Comparison of ENCODE assay signal across 16 cellular contexts in the genomic region with DNA sequence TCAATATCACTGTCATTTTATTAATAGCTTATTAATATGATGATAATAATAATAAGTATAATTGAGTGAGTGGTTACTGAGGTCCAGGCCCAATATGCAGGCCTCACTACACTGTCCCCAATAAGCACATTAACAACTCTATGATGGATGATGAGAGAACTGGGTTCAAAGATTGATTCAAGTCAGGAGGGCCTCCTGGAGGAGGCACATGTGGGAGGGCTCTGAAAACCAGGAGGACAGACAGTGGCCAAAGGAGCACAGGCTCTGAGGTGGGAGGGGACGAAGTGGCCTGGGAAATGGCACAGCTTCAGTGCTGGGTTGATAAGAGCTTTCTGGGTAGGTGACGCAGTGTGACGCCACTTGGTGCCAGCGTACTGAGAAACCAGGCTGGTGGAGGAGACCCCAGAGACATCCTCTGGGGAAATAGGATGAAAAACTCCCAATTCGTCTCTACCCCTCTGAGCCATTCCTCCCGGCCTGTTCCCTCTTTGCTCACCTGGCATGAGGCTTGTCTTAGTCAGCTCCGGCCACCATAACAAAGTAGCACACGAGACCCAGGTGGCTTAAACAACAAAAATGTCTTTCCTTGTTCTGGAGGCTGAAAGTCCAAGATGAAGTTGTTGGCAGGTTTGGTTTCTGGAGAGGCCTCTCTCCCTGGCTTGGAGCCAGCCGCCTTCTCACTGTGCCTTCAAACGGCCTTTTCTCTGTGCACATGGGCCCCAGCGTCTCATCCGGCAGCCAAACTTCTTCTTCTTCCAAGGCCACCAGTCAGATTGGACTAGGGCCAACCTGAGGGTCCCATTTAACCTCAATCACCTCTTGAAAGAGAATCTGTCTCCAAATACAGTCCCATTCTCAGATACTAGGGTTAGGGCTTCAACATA.
"Had no signal": no experiment of that assay in that cellular context is flagged by ENCODE, and none has a peak within 500 bp of the region (broad histone marks: within the 10 kb centered on the region; RNA-seq: fewer than 3 reads in every experiment).

No MANE protein-coding gene starts in this region.

- H3K4me3 ChIP-seq: esophagus squamous epithelium, left ventricle myocardium inferior, sigmoid colon, tibial nerve, vagina had no signal

- H3K27me3 Mint-ChIP-seq: natural killer cell treated with Interleukin-12 subunit alpha and Interleukin-12 subunit beta and Interleukin-15 and Interleukin-18, amount 100 ng/mL, for 72 hours; stimulated activated naive CD8-positive, alpha-beta T cell treated with anti-CD3 and anti-CD28 coated beads, Interleukin-15, Interleukin-2, amounts not matched to agents 100 ng/mL and 50 ng/mL, for 24 hours had no signal

- H3K4me1 ChIP-seq: esophagus squamous epithelium, left ventricle myocardium inferior, sigmoid colon, tibial nerve, vagina had no signal

- H3K4me3 Mint-ChIP-seq: natural killer cell treated with Interleukin-12 subunit alpha and Interleukin-12 subunit beta and Interleukin-15 and Interleukin-18, amount 100 ng/mL, for 72 hours; stimulated activated naive CD8-positive, alpha-beta T cell treated with anti-CD3 and anti-CD28 coated beads, Interleukin-15, Interleukin-2, amounts not matched to agents 100 ng/mL and 50 ng/mL, for 24 hours; T-helper 17 cell had no signal

- H3K36me3 Mint-ChIP-seq: activated naive CD4-positive, alpha-beta T cell treated with anti-CD3 and anti-CD28 coated beads, Interleukin-2, amount 50 U/mL, for 72 hours; natural killer cell treated with Interleukin-12 subunit alpha and Interleukin-12 subunit beta and Interleukin-15 and Interleukin-18, amount 100 ng/mL, for 72 hours had no signal

- H3K9me3 ChIP-seq: esophagus squamous epithelium, left ventricle myocardium inferior, sigmoid colon, tibial nerve, vagina had no signal

- ATAC-seq: activated CD4-positive, CD25-positive, alpha-beta regulatory T cell treated with anti-CD3 and anti-CD28 coated beads, Interleukin-2, amount 50 U/mL, for 24 hours; activated naive CD4-positive, alpha-beta T cell treated with anti-CD3 and anti-CD28 coated beads, Interleukin-2, amount 50 U/mL, for 72 hours; T-helper 17 cell had no signal

- H3K9me3 Mint-ChIP-seq: activated naive CD4-positive, alpha-beta T cell treated with anti-CD3 and anti-CD28 coated beads, Interleukin-2, amount 50 U/mL, for 72 hours; natural killer cell treated with Interleukin-12 subunit alpha and Interleukin-12 subunit beta and Interleukin-15 and Interleukin-18, amount 100 ng/mL, for 72 hours; stimulated activated naive CD8-positive, alpha-beta T cell treated with anti-CD3 and anti-CD28 coated beads, Interleukin-15, Interleukin-2, amounts not matched to agents 100 ng/mL and 50 ng/mL, for 24 hours had no signal

- H3K27ac ChIP-seq: esophagus squamous epithelium, left ventricle myocardium inferior, sigmoid colon, tibial nerve, vagina had no signal

- H3K27me3 ChIP-seq: vagina had no signal

- H3K36me3 ChIP-seq: esophagus squamous epithelium, left ventricle myocardium inferior, sigmoid colon, tibial nerve, vagina had no signal

- DNase-seq: amniotic stem cell; esophagus squamous epithelium; foreskin fibroblast; left ventricle myocardium inferior; mesenchymal stem cell; sigmoid colon; stimulated activated CD4-positive, alpha-beta T cell treated with anti-CD3 and anti-CD28 coated beads, Interleukin-12 subunit alpha, Interleukin-12 subunit beta, amount 100 ng/mL, for 4 hours; stimulated activated CD4-positive, alpha-beta T cell treated with anti-CD3 and anti-CD28 coated beads, Interleukin-2, amount 100 ng/mL, for 48 hours; stimulated activated CD8-positive, alpha-beta memory T cell treated with anti-CD3 and anti-CD28 coated beads, Interleukin-4, amount 100 ng/mL, for 48 hours; T-helper 17 cell had no signal

- H3K27ac Mint-ChIP-seq: activated naive CD4-positive, alpha-beta T cell treated with anti-CD3 and anti-CD28 coated beads, Interleukin-2, amount 50 U/mL, for 72 hours; natural killer cell treated with Interleukin-12 subunit alpha and Interleukin-12 subunit beta and Interleukin-15 and Interleukin-18, amount 100 ng/mL, for 72 hours; stimulated activated naive CD8-positive, alpha-beta T cell treated with anti-CD3 and anti-CD28 coated beads, Interleukin-15, Interleukin-2, amounts not matched to agents 100 ng/mL and 50 ng/mL, for 24 hours; T-helper 17 cell had no signal
